18 cellular contexts compared by ENCODE assay signal in the genomic region with DNA sequence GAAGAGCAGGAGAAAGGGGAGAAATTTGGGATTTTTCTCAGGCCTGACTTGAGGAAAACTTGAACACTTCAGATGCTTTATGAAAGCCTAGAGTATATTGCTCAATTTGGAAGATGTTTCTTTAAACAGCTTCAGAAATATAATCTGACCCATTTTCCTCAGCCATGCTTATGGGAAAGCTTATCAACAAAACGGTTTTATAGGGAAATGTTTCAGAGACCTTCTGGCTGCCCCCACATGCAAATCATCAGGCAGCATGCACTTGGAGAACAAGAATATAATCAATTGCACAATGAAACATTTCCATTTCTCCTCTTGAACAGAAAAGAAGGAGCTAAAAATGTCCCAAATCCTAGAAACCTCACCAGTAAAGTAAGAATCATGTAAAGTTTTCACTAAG.
DNase-seq lines count a peak whose midpoint lies in the region; ATAC-seq and TF ChIP-seq lines count a peak whose summit lies in the region.
"Had no signal": no experiment of that assay in that cellular context is flagged by ENCODE, and none has a peak within 500 bp of the region (broad histone marks: within the 10 kb centered on the region; RNA-seq: fewer than 3 reads in every experiment).

No MANE protein-coding gene starts in this region.

- no peak for TF ChIP-seq POLR2A in sigmoid colon (IDR thresholded peaks at IDR 0.05)

- no peaks in the 10 kb centered on the region for H3K9me3 ChIP-seq in sigmoid colon
- H3K9me3 ChIP-seq in CD8-positive, alpha-beta T cell (ENCODE audit: low read length) = no peaks in the 10 kb centered on the region
- H3K9me3 ChIP-seq: BLaER1 treated with 17β-estradiol and CSF1 and Interleukin-3, amounts not matched to agents 10 nM and 100 nM had no signal

- no peaks in the 10 kb centered on the region for H3K4me1 Mint-ChIP-seq in CD8-positive, alpha-beta T cell (ENCODE audit: low read depth)
- H3K4me1 Mint-ChIP-seq: B cell; CD8-positive, alpha-beta memory T cell; GM23338 had no signal

- no peaks in the 10 kb centered on the region for H3K36me3 ChIP-seq in sigmoid colon
- no peaks in the 10 kb centered on the region for H3K36me3 ChIP-seq in CD8-positive, alpha-beta T cell (ENCODE audit: insufficient read depth, low read length)
- H3K36me3 ChIP-seq: BLaER1 treated with 17β-estradiol and CSF1 and Interleukin-3, amounts not matched to agents 10 nM and 100 nM had no signal

- CTCF ChIA-PET in CD8-positive, alpha-beta T cell (lab: Charles Lee) = no interaction called here

- no peaks in the 10 kb centered on the region for H3K27me3 Mint-ChIP-seq in CD8-positive, alpha-beta T cell (ENCODE audit: low read depth)
- H3K27me3 Mint-ChIP-seq: B cell; CD8-positive, alpha-beta memory T cell had no signal

- peak overlapping the region in 3 of 4 donors; percentile 16 to 63 (median 59) for H3K27ac ChIP-seq in sigmoid colon
- H3K27ac ChIP-seq in CD8-positive, alpha-beta T cell (ENCODE audit: low read depth, low read length) = no peak overlapping the region
- H3K27ac ChIP-seq: BLaER1 treated with 17β-estradiol and CSF1 and Interleukin-3, amounts not matched to agents 10 nM and 100 nM had no signal

- intact Hi-C loops in sigmoid colon (cut with DNase I) = loop anchor here (10.0 kb wide), 1 partner anchor 401 kb away; no protein-coding TSS in a partner anchor
- intact Hi-C loops in CD8-positive, alpha-beta T cell (cut with DNase I, micrococcal nuclease) = no loop called here

- peaks cover 0 to 39% (median 18%) of the 10 kb centered on the region in 4 donors for H3K4me1 ChIP-seq in sigmoid colon
- H3K4me1 ChIP-seq in CD8-positive, alpha-beta T cell (ENCODE audit: insufficient read depth, low read length) = no peaks in the 10 kb centered on the region
- H3K4me1 ChIP-seq: BLaER1 treated with 17β-estradiol and CSF1 and Interleukin-3, amounts not matched to agents 10 nM and 100 nM had no signal

- no peaks in the 10 kb centered on the region for H3K27me3 ChIP-seq in sigmoid colon
- H3K27me3 ChIP-seq in CD8-positive, alpha-beta T cell (ENCODE audit: insufficient read depth, low read length) = no peaks in the 10 kb centered on the region
- H3K27me3 ChIP-seq: BLaER1 treated with 17β-estradiol and CSF1 and Interleukin-3, amounts not matched to agents 10 nM and 100 nM had no signal

- TF ChIP-seq EP300 in sigmoid colon (IDR thresholded peaks at IDR 0.05) = no peak

- H3K4me3 Mint-ChIP-seq in CD8-positive, alpha-beta T cell = no peak overlapping the region
- H3K4me3 Mint-ChIP-seq: B cell; CD8-positive, alpha-beta memory T cell; GM23338 had no signal

- ATAC-seq in HG03025 (IDR thresholded peaks at IDR 0.05; ENCODE audit: low FRiP score, unreplicated experiment) = no peak
- no peak for ATAC-seq in CD8-positive, alpha-beta T cell
- ATAC-seq: GM23338 had no signal

- no peak overlapping the region for H3K4me3 ChIP-seq in fibroblast of villous mesenchyme (ENCODE audit: low read depth, low read length)
- H3K4me3 ChIP-seq in sigmoid colon = no peak overlapping the region
- no peak overlapping the region for H3K4me3 ChIP-seq in CD8-positive, alpha-beta T cell (ENCODE audit: low read depth, low read length)
- H3K4me3 ChIP-seq: BLaER1 treated with 17β-estradiol and CSF1 and Interleukin-3, amounts not matched to agents 10 nM and 100 nM; GM23338 had no signal

- no peak overlapping the region for H3K27ac Mint-ChIP-seq in CD8-positive, alpha-beta T cell
- H3K27ac Mint-ChIP-seq: B cell; CD8-positive, alpha-beta memory T cell; GM23338 had no signal

- 27 to 50% methylated on average over 1 of the region's 1 CpG for WGBS in sigmoid colon, 2 donors

- no peaks in the 10 kb centered on the region for H3K36me3 Mint-ChIP-seq in CD8-positive, alpha-beta T cell
- H3K36me3 Mint-ChIP-seq: CD8-positive, alpha-beta memory T cell had no signal

- TF ChIP-seq CTCF in fibroblast of villous mesenchyme (IDR thresholded peaks at IDR 0.05; ENCODE audit: insufficient read depth, low read depth, low read length) = no peak
- no peak for TF ChIP-seq CTCF in sigmoid colon (IDR thresholded peaks at IDR 0.05)
- TF ChIP-seq CTCF in CD8-positive, alpha-beta T cell (IDR thresholded peaks at IDR 0.05) = no peak

- no peaks in the 10 kb centered on the region for H3K9me3 Mint-ChIP-seq in CD8-positive, alpha-beta T cell
- H3K9me3 Mint-ChIP-seq: GM23338 had no signal

- POLR2A ChIA-PET in CD8-positive, alpha-beta T cell (lab: Charles Lee) = no interaction called here

- DNase-seq in DMS 273 (lab: John Stamatoyannopoulos, UW; ENCODE audit: unreplicated experiment) (peak; percentile 13), NCI-H526 treated with DMSO at 0.1 percent for 48 hours (lab: John Stamatoyannopoulos, UW) (peak; percentile 33), fibroblast of villous mesenchyme (ENCODE audit: low read depth) (peak; percentile 92), sigmoid colon (no peak)
- DNase-seq in CD8-positive, alpha-beta T cell = no peak
- no peak for DNase-seq in activated T-cell treated with anti-CD3 and anti-CD28 coated beads, Interleukin-2, amount 50 U/mL, for 1 hour
- DNase-seq in activated CD8-positive, alpha-beta memory T cell treated with anti-CD3 and anti-CD28 coated beads, Interleukin-2, amount 50 U/mL, for 48 hours = no peak
- DNase-seq: 8988T; CD8-positive, alpha-beta memory T cell; COR-L47; DMS153; DMS79; GDM1; HCEC 1CT had no signal

Comparison
In these comparisons a context has a peak if more than half of its experiments do, and no peak if none do; other contexts are left out.
1. DNase-seq: peak in DMS 273 (single experiment), NCI-H526 treated with DMSO at 0.1 percent for 48 hours (single experiment) and fibroblast of villous mesenchyme (single experiment); none in sigmoid colon (single experiment), CD8-positive, alpha-beta T cell (0 of 7), activated T-cell treated with anti-CD3 and anti-CD28 coated beads, Interleukin-2, amount 50 U/mL, for 1 hour (single experiment) and activated CD8-positive, alpha-beta memory T cell treated with anti-CD3 and anti-CD28 coated beads, Interleukin-2, amount 50 U/mL, for 48 hours (single experiment).